ENCODE assay signal across 27 cellular contexts in genomic region chr6:25623874-25624273, GRCh38. TPM values are rescaled to one million over a fixed set of nuclear protein-coding genes. Genes with fewer than 3 reads are reported as not detected.
DNase-seq lines count a peak whose midpoint lies in the region; ATAC-seq lines count a peak whose summit lies in the region.
"Had no signal": no experiment of that assay in that cellular context is flagged by ENCODE, and none has a peak within 500 bp of the region (broad histone marks: within the 10 kb centered on the region; RNA-seq: fewer than 3 reads in every experiment).

No MANE protein-coding gene starts in this region.

- ATAC-seq in HG02870 (IDR thresholded peaks at IDR 0.05; ENCODE audit: unreplicated experiment), result no peak
- ATAC-seq in esophagus mucosa, result no peak
- ATAC-seq: HepG2; left lobe of liver; natural killer cell treated with Interleukin-12 subunit alpha and Interleukin-12 subunit beta and Interleukin-15 and Interleukin-18, amount 100 ng/mL, for 72 hours had no signal

- DNase-seq in DMS79 treated with DMSO at 0.1 percent for 48 hours (lab: John Stamatoyannopoulos, UW), result peak; percentile 46
- DNase-seq in DMS79 (lab: John Stamatoyannopoulos, UW), result no peak
- peak; percentile 7 for DNase-seq in COLO668 (lab: John Stamatoyannopoulos, UW; ENCODE audit: unreplicated experiment)
- DNase-seq in NCI-H2171 (lab: John Stamatoyannopoulos, UW), result peak; percentile 46
- DNase-seq in SK-N-DZ (ENCODE audit: low spot score), result peak; percentile 30
- DNase-seq in stimulated activated naive CD4-positive, alpha-beta T cell (lab: John Stamatoyannopoulos, UW), result no peak
- DNase-seq: 8988T; activated CD4-positive, alpha-beta T cell treated with anti-CD3 and anti-CD28 coated beads, Interleukin-2, amount 10 ng/mL, durations not matched to agents 24 days and 14 days; aorta; cerebellar nuclear complex; foreskin fibroblast; GOT3; NCI-H1436 treated with DMSO at 0.1 percent for 48 hours; NK-92 treated with Interleukin-12 subunit alpha and Interleukin-12 subunit beta, amount 100 ng/mL, for 24 hours; Peyer's patch; spleen; stimulated activated CD4-positive, alpha-beta T cell treated with anti-CD3 and anti-CD28 coated beads, Interleukin-4, amount 100 ng/mL, for 24 hours; tibial artery had no signal

RNA-seq across cellular contexts. Expression of gene SCGN, which starts 28.1 kb away (rescaled TPM):
- polyA plus RNA-seq in SK-N-DZ (2014; cell fraction: cytosol; rRNA removed), result not detected in 2 replicates
- polyA plus RNA-seq in SK-N-DZ (2014; cell fraction: nucleus; rRNA removed), result not detected in 2 replicates
- total RNA-seq in esophagus mucosa, result not detected
- total RNA-seq: activated CD4-positive, alpha-beta T cell treated with anti-CD3 and anti-CD28 coated beads, Interleukin-2, amount 10 ng/mL, durations not matched to agents 24 days and 14 days; aorta; mesothelial cell of epicardium; natural killer cell treated with Interleukin-12 subunit alpha and Interleukin-12 subunit beta and Interleukin-15 and Interleukin-18, amount 100 ng/mL, for 72 hours; osteocyte; SJSA1; spleen; T-helper 2 cell treated with Interferon-gamma antibody and Interleukin-4, amounts not matched to agents 100 ng/mL and 5 ng/mL, for 36 hours had no signal
- polyA plus RNA-seq: spleen had no signal

Comparison
In these comparisons a context has a peak if more than half of its experiments do, and no peak if none do; other contexts are left out.
1. DNase-seq: peak in DMS79 treated with DMSO at 0.1 percent for 48 hours (single experiment), COLO668 (single experiment), NCI-H2171 (single experiment) and SK-N-DZ (single experiment); none in DMS79 (single experiment) and stimulated activated naive CD4-positive, alpha-beta T cell (0 of 6).